14 cellular contexts compared by ENCODE assay signal in genomic region chr9:125146247-125146646, GRCh38. TPM values are rescaled to one million over a fixed set of nuclear protein-coding genes. Genes with fewer than 3 reads are reported as not detected.
DNase-seq lines count a peak whose midpoint lies in the region; ATAC-seq and TF ChIP-seq lines count a peak whose summit lies in the region.
"Had no signal": no experiment of that assay in that cellular context is flagged by ENCODE, and none has a peak within 500 bp of the region (broad histone marks: within the 10 kb centered on the region; RNA-seq: fewer than 3 reads in every experiment).

No MANE protein-coding gene starts in this region.

- intact Hi-C loops in left cardiac atrium (cut with DNase I): loop anchor here in 1 of 2 donors (10.0 kb wide), 1 partner anchor 271 kb away; no protein-coding TSS in a partner anchor

- peak; percentile 41 for DNase-seq in AG08396 (ENCODE audit: low spot score)
- peak; percentile 32 for DNase-seq in GM12865 (ENCODE audit: low read depth)
- peak; percentile 54 to 78 for DNase-seq in foreskin fibroblast
- DNase-seq in left cardiac atrium: no peak
- DNase-seq in NCI-H526 treated with DMSO at 0.1 percent for 48 hours (lab: John Stamatoyannopoulos, UW): no peak
- no peak for DNase-seq in glomerular visceral epithelial cell (ENCODE audit: extremely low spot score)
- DNase-seq: BE2C, islet precursor cell, NCI-H1417, OCI-M1, tibial artery had no signal

- H3K4me3 ChIP-seq in GM12865 (ENCODE audit: low read depth, low read length): no peak overlapping the region
- peak overlapping the region; percentile 41 for H3K4me3 ChIP-seq in WI38 (ENCODE audit: low read depth, low read length)
- H3K4me3 ChIP-seq in foreskin fibroblast (ENCODE audit: low read depth in 1 of 2, low read length in 2 of 2): peak overlapping the region in 1 of 2 donors; percentile 0
- H3K4me3 ChIP-seq: tibial artery had no signal

- no peak for ATAC-seq in left cardiac atrium
- ATAC-seq in HG02763 (IDR thresholded peaks at IDR 0.05; ENCODE audit: unreplicated experiment): no peak
- ATAC-seq: SK-N-SH treated with all-trans-retinoic acid at 6 μM for 48 hours had no signal

- TF ChIP-seq CTCF in GM12865 (IDR thresholded peaks at IDR 0.05; ENCODE audit: insufficient read depth, low read depth, low read length, missing control alignments) (no peak), WI38 (IDR thresholded peaks at IDR 0.05; ENCODE audit: low read depth, low read length) (no peak), foreskin fibroblast (IDR thresholded peaks at IDR 0.05; ENCODE audit: low read depth, low read length) (no peak)

RNA-seq across cellular contexts. Expression of gene SCAI, which starts 2.9 kb away (rescaled TPM):
- 1 to 10 TPM; 5.6 to 5.8 TPM for total RNA-seq in left cardiac atrium

RNA-seq across cellular contexts. Expression of gene PPP6C, which starts 43.4 kb away (rescaled TPM):
- total RNA-seq in left cardiac atrium: 10 to 100 TPM; 34.0 to 38.9 TPM

RNA-seq across cellular contexts. Expression of gene RABEPK, which starts 54.1 kb away (rescaled TPM):
- total RNA-seq in left cardiac atrium: 10 to 100 TPM in 1 of 2 donors, 1 to 10 TPM in 1; 8.3 to 10.0 TPM

Comparison
In these comparisons a context has a peak if more than half of its experiments do, and no peak if none do; other contexts are left out.
1. DNase-seq: peak in AG08396 (single experiment), GM12865 (single experiment) and foreskin fibroblast (2 of 2); none in left cardiac atrium (single experiment), NCI-H526 treated with DMSO at 0.1 percent for 48 hours (single experiment) and glomerular visceral epithelial cell (single experiment).